Comparison of ENCODE assay signal across 1 cellular context in genomic region chr3:194326192-194327029, GRCh38.
A peak's percentile ranks its signal among the peaks of the same experiment; 100 is the strongest.
TF ChIP-seq lines count a peak whose summit lies in the region.

No MANE protein-coding gene starts in this region.

TF ChIP-seq in K562, 482 proteins besides CTCF, POLR2A, EP300 and RAD21 (continued from another document and continues in another):
- no peak for TF ChIP-seq ZBTB17 (CRISPR knock-in tag; IDR thresholded peaks at IDR 0.05)
- peak; percentile 75 for TF ChIP-seq ARHGAP35 (IDR thresholded peaks at IDR 0.05; ENCODE audit: partially characterized antibody)
- TF ChIP-seq, protein P1, sequence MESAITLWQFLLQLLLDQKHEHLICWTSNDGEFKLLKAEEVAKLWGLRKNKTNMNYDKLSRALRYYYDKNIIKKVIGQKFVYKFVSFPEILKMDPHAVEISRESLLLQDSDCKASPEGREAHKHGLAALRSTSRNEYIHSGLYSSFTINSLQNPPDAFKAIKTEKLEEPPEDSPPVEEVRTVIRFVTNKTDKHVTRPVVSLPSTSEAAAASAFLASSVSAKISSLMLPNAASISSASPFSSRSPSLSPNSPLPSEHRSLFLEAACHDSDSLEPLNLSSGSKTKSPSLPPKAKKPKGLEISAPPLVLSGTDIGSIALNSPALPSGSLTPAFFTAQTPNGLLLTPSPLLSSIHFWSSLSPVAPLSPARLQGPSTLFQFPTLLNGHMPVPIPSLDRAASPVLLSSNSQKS (CRISPR knock-in tag; IDR thresholded peaks at IDR 0.05): no peak
- no peak for TF ChIP-seq HIVEP1 (CRISPR knock-in tag; IDR thresholded peaks at IDR 0.05)
- TF ChIP-seq, protein P2, sequence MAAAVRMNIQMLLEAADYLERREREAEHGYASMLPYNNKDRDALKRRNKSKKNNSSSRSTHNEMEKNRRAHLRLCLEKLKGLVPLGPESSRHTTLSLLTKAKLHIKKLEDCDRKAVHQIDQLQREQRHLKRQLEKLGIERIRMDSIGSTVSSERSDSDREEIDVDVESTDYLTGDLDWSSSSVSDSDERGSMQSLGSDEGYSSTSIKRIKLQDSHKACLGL (CRISPR knock-in tag; IDR thresholded peaks at IDR 0.05; ENCODE audit: borderline replicate concordance, poor library complexity, severe bottlenecking): no peak
- TF ChIP-seq SRSF9 (IDR thresholded peaks at IDR 0.05; ENCODE audit: borderline replicate concordance, low read depth, low read length): no peak
- TF ChIP-seq SMAD2 (IDR thresholded peaks at IDR 0.05; ENCODE audit: low read depth, low read length): no peak
- no peak for TF ChIP-seq SIRT6 (IDR thresholded peaks at IDR 0.05; ENCODE audit: low read depth, low read length)
- no peak for TF ChIP-seq SMAD3 (CRISPR knock-in tag; conservative IDR thresholded peaks at IDR 0.05)
- TF ChIP-seq PCBP2 (IDR thresholded peaks at IDR 0.05; ENCODE audit: low read depth, low read length, poor library complexity, severe bottlenecking): no peak
- TF ChIP-seq ZNF408 (CRISPR knock-in tag; IDR thresholded peaks at IDR 0.05; ENCODE audit: low read depth): no peak
- no peak for TF ChIP-seq MYBL2 (IDR thresholded peaks at IDR 0.05; ENCODE audit: low read depth)
- no peak for TF ChIP-seq MYBL2 (CRISPR knock-in tag; IDR thresholded peaks at IDR 0.05; ENCODE audit: borderline replicate concordance)
- peak; percentile 46; the same call in 1 of the 2 replicates for TF ChIP-seq STAG1 (CRISPR knock-in tag; IDR thresholded peaks at IDR 0.05; ENCODE audit: borderline replicate concordance)
- no peak for TF ChIP-seq ZSCAN32 (CRISPR knock-in tag; IDR thresholded peaks at IDR 0.05)
- peak; percentile 25; the same call in 1 of the 2 replicates for TF ChIP-seq EP400 (IDR thresholded peaks at IDR 0.05)
- TF ChIP-seq ZNF12 (CRISPR knock-in tag; IDR thresholded peaks at IDR 0.05): no peak
- TF ChIP-seq ZNF143 (CRISPR knock-in tag; IDR thresholded peaks at IDR 0.05): no peak
- TF ChIP-seq HNRNPK (IDR thresholded peaks at IDR 0.05; ENCODE audit: low read depth, low read length, poor library complexity, severe bottlenecking): no peak
- TF ChIP-seq ZBTB11 (CRISPR knock-in tag; IDR thresholded peaks at IDR 0.05): no peak
- TF ChIP-seq CEBPB (tag; IDR thresholded peaks at IDR 0.05): no peak
- no peak for TF ChIP-seq TCF15 (CRISPR knock-in tag; IDR thresholded peaks at IDR 0.05)
- TF ChIP-seq SMARCB1 (IDR thresholded peaks at IDR 0.05; ENCODE audit: insufficient read length, low read depth): no peak
- TF ChIP-seq TAF7 (tag; IDR thresholded peaks at IDR 0.05): no peak
- TF ChIP-seq ZNF717 (CRISPR knock-in tag; IDR thresholded peaks at IDR 0.05): no peak
- TF ChIP-seq KLF13 (tag; IDR thresholded peaks at IDR 0.05; ENCODE audit: borderline replicate concordance, low read depth): no peak
- TF ChIP-seq ZFP91 (CRISPR knock-in tag; IDR thresholded peaks at IDR 0.05): peak; percentile 70
- TF ChIP-seq ZNF316 (IDR thresholded peaks at IDR 0.05): no peak; the same call in 1 of the 2 replicates
- no peak for TF ChIP-seq BDP1 (IDR thresholded peaks at IDR 0.05; ENCODE audit: insufficient read depth, insufficient read length)
- TF ChIP-seq E2F4 (CRISPR knock-in tag; IDR thresholded peaks at IDR 0.05; ENCODE audit: low read depth): peak; percentile 55; the same call in 1 of the 2 replicates
- TF ChIP-seq, protein P3, sequence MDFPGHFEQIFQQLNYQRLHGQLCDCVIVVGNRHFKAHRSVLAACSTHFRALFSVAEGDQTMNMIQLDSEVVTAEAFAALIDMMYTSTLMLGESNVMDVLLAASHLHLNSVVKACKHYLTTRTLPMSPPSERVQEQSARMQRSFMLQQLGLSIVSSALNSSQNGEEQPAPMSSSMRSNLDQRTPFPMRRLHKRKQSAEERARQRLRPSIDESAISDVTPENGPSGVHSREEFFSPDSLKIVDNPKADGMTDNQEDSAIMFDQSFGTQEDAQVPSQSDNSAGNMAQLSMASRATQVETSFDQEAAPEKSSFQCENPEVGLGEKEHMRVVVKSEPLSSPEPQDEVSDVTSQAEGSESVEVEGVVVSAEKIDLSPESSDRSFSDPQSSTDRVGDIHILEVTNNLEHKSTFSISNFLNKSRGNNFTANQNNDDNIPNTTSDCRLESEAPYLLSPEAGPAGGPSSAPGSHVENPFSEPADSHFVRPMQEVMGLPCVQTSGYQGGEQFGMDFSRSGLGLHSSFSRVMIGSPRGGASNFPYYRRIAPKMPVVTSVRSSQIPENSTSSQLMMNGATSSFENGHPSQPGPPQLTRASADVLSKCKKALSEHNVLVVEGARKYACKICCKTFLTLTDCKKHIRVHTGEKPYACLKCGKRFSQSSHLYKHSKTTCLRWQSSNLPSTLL (IDR thresholded peaks at IDR 0.05): peak; percentile 71
- TF ChIP-seq LCOR (CRISPR knock-in tag; IDR thresholded peaks at IDR 0.05): no peak
- TF ChIP-seq HDAC3 (IDR thresholded peaks at IDR 0.05; ENCODE audit: borderline replicate concordance, partially characterized antibody): no peak
- peak; percentile 94 for TF ChIP-seq ZBTB26 (CRISPR knock-in tag; IDR thresholded peaks at IDR 0.05)
- TF ChIP-seq NFYB (IDR thresholded peaks at IDR 0.05; ENCODE audit: extremely low read depth, insufficient read length): no peak
- TF ChIP-seq E2F8 (IDR thresholded peaks at IDR 0.05; ENCODE audit: low read depth, partially characterized antibody): no peak
- TF ChIP-seq, protein P4, sequence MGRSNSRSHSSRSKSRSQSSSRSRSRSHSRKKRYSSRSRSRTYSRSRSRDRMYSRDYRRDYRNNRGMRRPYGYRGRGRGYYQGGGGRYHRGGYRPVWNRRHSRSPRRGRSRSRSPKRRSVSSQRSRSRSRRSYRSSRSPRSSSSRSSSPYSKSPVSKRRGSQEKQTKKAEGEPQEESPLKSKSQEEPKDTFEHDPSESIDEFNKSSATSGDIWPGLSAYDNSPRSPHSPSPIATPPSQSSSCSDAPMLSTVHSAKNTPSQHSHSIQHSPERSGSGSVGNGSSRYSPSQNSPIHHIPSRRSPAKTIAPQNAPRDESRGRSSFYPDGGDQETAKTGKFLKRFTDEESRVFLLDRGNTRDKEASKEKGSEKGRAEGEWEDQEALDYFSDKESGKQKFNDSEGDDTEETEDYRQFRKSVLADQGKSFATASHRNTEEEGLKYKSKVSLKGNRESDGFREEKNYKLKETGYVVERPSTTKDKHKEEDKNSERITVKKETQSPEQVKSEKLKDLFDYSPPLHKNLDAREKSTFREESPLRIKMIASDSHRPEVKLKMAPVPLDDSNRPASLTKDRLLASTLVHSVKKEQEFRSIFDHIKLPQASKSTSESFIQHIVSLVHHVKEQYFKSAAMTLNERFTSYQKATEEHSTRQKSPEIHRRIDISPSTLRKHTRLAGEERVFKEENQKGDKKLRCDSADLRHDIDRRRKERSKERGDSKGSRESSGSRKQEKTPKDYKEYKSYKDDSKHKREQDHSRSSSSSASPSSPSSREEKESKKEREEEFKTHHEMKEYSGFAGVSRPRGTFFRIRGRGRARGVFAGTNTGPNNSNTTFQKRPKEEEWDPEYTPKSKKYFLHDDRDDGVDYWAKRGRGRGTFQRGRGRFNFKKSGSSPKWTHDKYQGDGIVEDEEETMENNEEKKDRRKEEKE (IDR thresholded peaks at IDR 0.05; ENCODE audit: borderline replicate concordance in 1 of 2, control insufficient read depth in 1 of 2, low read depth in 2 of 2, low read length in 1 of 2): peak; percentile 18 to 67; a peak in 1 of 4 replicates
- no peak for TF ChIP-seq MYNN (IDR thresholded peaks at IDR 0.05)
- TF ChIP-seq MYNN (CRISPR knock-in tag; IDR thresholded peaks at IDR 0.05): no peak
- TF ChIP-seq CREB1 (IDR thresholded peaks at IDR 0.05): no peak
- TF ChIP-seq CREB1 (CRISPR knock-in tag; IDR thresholded peaks at IDR 0.05): peak; percentile 57
- peak; percentile 90; the same call in 1 of the 2 replicates for TF ChIP-seq ZC3H8 (IDR thresholded peaks at IDR 0.05)
- TF ChIP-seq SMARCC2 (IDR thresholded peaks at IDR 0.05; ENCODE audit: low read depth): no peak
- TF ChIP-seq, protein P5, sequence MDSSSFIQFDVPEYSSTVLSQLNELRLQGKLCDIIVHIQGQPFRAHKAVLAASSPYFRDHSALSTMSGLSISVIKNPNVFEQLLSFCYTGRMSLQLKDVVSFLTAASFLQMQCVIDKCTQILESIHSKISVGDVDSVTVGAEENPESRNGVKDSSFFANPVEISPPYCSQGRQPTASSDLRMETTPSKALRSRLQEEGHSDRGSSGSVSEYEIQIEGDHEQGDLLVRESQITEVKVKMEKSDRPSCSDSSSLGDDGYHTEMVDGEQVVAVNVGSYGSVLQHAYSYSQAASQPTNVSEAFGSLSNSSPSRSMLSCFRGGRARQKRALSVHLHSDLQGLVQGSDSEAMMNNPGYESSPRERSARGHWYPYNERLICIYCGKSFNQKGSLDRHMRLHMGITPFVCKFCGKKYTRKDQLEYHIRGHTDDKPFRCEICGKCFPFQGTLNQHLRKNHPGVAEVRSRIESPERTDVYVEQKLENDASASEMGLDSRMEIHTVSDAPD (CRISPR knock-in tag; IDR thresholded peaks at IDR 0.05): no peak
